Comparison of ENCODE assay signal across 10 cellular contexts in genomic region chr6:127554435-127555006, GRCh38. TPM values are rescaled to one million over a fixed set of nuclear protein-coding genes. Genes with fewer than 3 reads are reported as not detected.
A peak's percentile ranks its signal among the peaks of the same experiment; 100 is the strongest.
DNase-seq lines count a peak whose midpoint lies in the region; ATAC-seq and TF ChIP-seq lines count a peak whose summit lies in the region.
"Had no signal": no experiment of that assay in that cellular context is flagged by ENCODE, and none has a peak within 500 bp of the region (broad histone marks: within the 10 kb centered on the region; RNA-seq: fewer than 3 reads in every experiment).

No MANE protein-coding gene starts in this region.

- no peak overlapping the region for H3K4me3 ChIP-seq in KMS-11 (IDR thresholded peaks at IDR 0.05; ENCODE audit: insufficient read depth, low read depth, low read length)
- H3K4me3 ChIP-seq: thyroid gland had no signal

- no peak overlapping the region for H2AFZ ChIP-seq in KMS-11 (ENCODE audit: low read depth)

- no peaks in the 10 kb centered on the region for H4K20me1 ChIP-seq in KMS-11 (ENCODE audit: insufficient read depth)

- H3K27ac ChIP-seq in KMS-11 (no peak overlapping the region), foreskin keratinocyte (no peak overlapping the region)
- H3K27ac ChIP-seq: thyroid gland had no signal

- DNase-seq in DMS153 treated with DMSO at 0.1 percent for 48 hours (lab: John Stamatoyannopoulos, UW; ENCODE audit: unreplicated experiment) (peak; percentile 24), SHP77 treated with DMSO at 0.1 percent for 48 hours (lab: John Stamatoyannopoulos, UW) (peak; percentile 3), foreskin keratinocyte (peak in 1 of 2 donors; percentile 40), left colon (no peak)
- DNase-seq in stimulated activated CD4-positive, alpha-beta T cell treated with anti-CD3 and anti-CD28 coated beads, Interleukin-2, amount 100 ng/mL, for 48 hours, result no peak

- no peaks in the 10 kb centered on the region for H3K4me1 ChIP-seq in KMS-11 (ENCODE audit: low read depth, poor library complexity, severe bottlenecking)
- H3K4me1 ChIP-seq in foreskin keratinocyte, result no peaks in the 10 kb centered on the region

- no peak overlapping the region for H3K4me2 ChIP-seq in KMS-11

- H3K79me2 ChIP-seq in KMS-11 (ENCODE audit: insufficient read depth, low read depth), result no peaks in the 10 kb centered on the region

- no peak overlapping the region for H3K9ac ChIP-seq in KMS-11

- TF ChIP-seq CTCF in KMS-11 (conservative IDR thresholded peaks at IDR 0.05; ENCODE audit: low read depth, low read length) (peak; percentile 43), foreskin keratinocyte (conservative IDR thresholded peaks at IDR 0.05) (peak; percentile 82)

- intact Hi-C loops in left colon (cut with DNase I, micrococcal nuclease), result no loop called here

- ATAC-seq in GM19351 (IDR thresholded peaks at IDR 0.05; ENCODE audit: unreplicated experiment) (peak; percentile 84), foreskin keratinocyte (peak; percentile 84), HG03108 (IDR thresholded peaks at IDR 0.05; ENCODE audit: unreplicated experiment) (no peak), left colon (no peak)

- no peaks in the 10 kb centered on the region for H3K36me3 ChIP-seq in KMS-11 (ENCODE audit: insufficient read depth)
- H3K36me3 ChIP-seq: thyroid gland had no signal

- no peaks in the 10 kb centered on the region for H3K27me3 ChIP-seq in KMS-11 (ENCODE audit: insufficient read depth, low read depth)
- H3K27me3 ChIP-seq in foreskin keratinocyte, result peaks cover 29% of the 10 kb centered on the region
- H3K27me3 ChIP-seq: thyroid gland had no signal

RNA-seq across cellular contexts. Expression of gene C6orf58, which starts 22.5 kb away (rescaled TPM):
- total RNA-seq in foreskin keratinocyte (0.07 and 0.10 TPM in 2 replicates), left colon (not detected)
- 0.14 and 0.16 TPM in 2 replicates for polyA plus RNA-seq in foreskin keratinocyte
- total RNA-seq: T-helper 1 cell treated with Interleukin-12 subunit alpha and Interleukin-12 subunit beta and Interleukin-4 antibody, amounts not matched to agents 30 ng/mL and 1 ng/mL, for 36 hours; thyroid gland had no signal

Comparison
In these comparisons a context has a peak if more than half of its experiments do, and no peak if none do; other contexts are left out.
1. DNase-seq: peak in DMS153 treated with DMSO at 0.1 percent for 48 hours (single experiment) and SHP77 treated with DMSO at 0.1 percent for 48 hours (single experiment); none in left colon (0 of 2) and stimulated activated CD4-positive, alpha-beta T cell treated with anti-CD3 and anti-CD28 coated beads, Interleukin-2, amount 100 ng/mL, for 48 hours (0 of 2).
2. ATAC-seq: peak in GM19351 (single experiment) and foreskin keratinocyte (single experiment); none in HG03108 (single experiment) and left colon (single experiment).